Comparison of ENCODE assay signal across 8 cellular contexts in the genomic region with DNA sequence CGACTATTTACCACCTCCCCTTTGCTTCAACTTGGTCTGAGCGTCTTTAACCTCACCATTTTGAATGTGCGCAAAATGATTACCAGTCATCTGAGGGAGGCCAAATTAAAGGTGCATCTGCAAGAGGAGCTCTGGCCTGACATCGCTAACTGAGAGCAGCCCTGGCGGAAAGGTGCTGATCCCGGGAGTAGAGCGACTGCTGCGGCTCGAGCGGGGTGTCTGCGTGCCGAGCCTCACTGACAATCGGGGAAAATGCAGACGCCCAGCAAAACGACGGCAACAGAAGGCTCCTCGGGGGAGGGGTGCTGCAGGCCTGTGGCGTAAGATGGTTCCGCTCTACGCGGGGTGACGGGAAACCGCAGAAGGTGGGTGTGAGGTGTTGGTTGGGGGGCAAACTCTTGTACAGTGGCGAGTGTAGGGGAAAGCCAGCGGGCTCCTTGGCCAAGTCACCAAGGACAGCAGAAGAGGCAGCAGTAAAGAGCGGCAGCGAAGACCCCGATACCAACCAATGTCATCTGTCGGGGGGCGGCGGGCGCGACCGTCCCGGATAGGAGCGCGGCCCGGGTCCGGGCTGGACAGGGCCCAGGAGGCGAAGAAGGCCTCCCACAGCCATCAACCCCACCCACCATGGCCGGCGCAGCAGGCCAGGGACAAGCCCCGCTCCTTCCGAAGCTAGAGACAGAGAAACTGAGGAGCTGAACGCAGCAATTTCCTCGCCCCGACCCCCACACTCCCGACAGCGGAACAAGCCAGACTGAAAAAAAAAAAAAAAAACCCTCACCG. TPM values are rescaled to one million over a fixed set of nuclear protein-coding genes. Genes with fewer than 3 reads are reported as not detected.
DNase-seq lines count a peak whose midpoint lies in the region; ATAC-seq and TF ChIP-seq lines count a peak whose summit lies in the region.

No MANE protein-coding gene starts in this region.

- WGBS in lung, 2 donors, result 1% methylated on average over 50 of the region's 50 CpGs

- in situ Hi-C loops in GM18951 (cut with MboI; ENCODE audit: low sequenced_read_pairs, unreplicated experiment), result no loop called here

- no peaks in the 10 kb centered on the region for H3K36me3 ChIP-seq in lung (ENCODE audit: control insufficient read depth in 2 of 2, insufficient read depth in 2 of 2, low read length in 2 of 2)

- no peaks in the 10 kb centered on the region for H3K9me3 ChIP-seq in lung (ENCODE audit: control insufficient read depth in 2 of 2, insufficient read depth in 1 of 2, low read length in 1 of 2)

- peak; percentile 38 for TF ChIP-seq POLR2A in GM18951 (IDR thresholded peaks at IDR 0.05; ENCODE audit: extremely low read depth, insufficient read depth, insufficient read length)

- peak; percentile 26 for ATAC-seq in HG03159 (IDR thresholded peaks at IDR 0.05; ENCODE audit: unreplicated experiment)
- peak; percentile 13 for ATAC-seq in lung (ENCODE audit: insufficient read depth, low FRiP score)

- TF ChIP-seq CTCF in AG09309 (IDR thresholded peaks at IDR 0.05; ENCODE audit: control insufficient read depth, insufficient read depth, low read depth, low read length, missing control alignments) (no peak), dorsolateral prefrontal cortex (IDR thresholded peaks at IDR 0.05 in 54 of 56, conservative IDR thresholded peaks at IDR 0.05 in 2 of 56; ENCODE audit: low read depth in 1 of 56, partially characterized antibody in 56 of 56) (no peak), lung (IDR thresholded peaks at IDR 0.05; ENCODE audit: control extremely low read depth, extremely low read depth) (no peak)

- H3K27ac ChIP-seq in dorsolateral prefrontal cortex (peak overlapping the region; percentile 84 to 100 (median 99)), lung (ENCODE audit: low read depth in 1 of 2, low read length in 1 of 2) (peak overlapping the region; percentile 97 to 98)

- H3K27me3 ChIP-seq in dorsolateral prefrontal cortex, result no peaks in the 10 kb centered on the region
- no peaks in the 10 kb centered on the region for H3K27me3 ChIP-seq in lung (ENCODE audit: control insufficient read depth, insufficient read depth)

- H3K4me3 ChIP-seq in AG09309 (ENCODE audit: control insufficient read depth, low read depth, low read length) (peak overlapping the region; percentile 70), dorsolateral prefrontal cortex (peak overlapping the region; percentile 48 to 98 (median 86)), lung (peak overlapping the region; percentile 73)

- peaks cover 0 to 7% of the 10 kb centered on the region in 2 donors for H3K4me1 ChIP-seq in lung (ENCODE audit: control insufficient read depth in 2 of 2, insufficient read depth in 2 of 2, low read length in 2 of 2)

- intact Hi-C loops in dorsolateral prefrontal cortex (cut with DNase I), result loop anchor here in 1 of 2 donors (10.0 kb wide), 1 partner anchor 64 kb away; no protein-coding TSS in a partner anchor

- DNase-seq in AG09309 (ENCODE audit: low read depth) (peak; percentile 41), NCI-H69 (lab: John Stamatoyannopoulos, UW) (peak; percentile 87), dorsolateral prefrontal cortex (peak; percentile 35 to 81 (median 70)), lung (ENCODE audit: low spot score) (peak; percentile 70)
- DNase-seq in activated CD4-positive, alpha-beta T cell treated with anti-CD3 and anti-CD28 coated beads, Interleukin-2, amount 50 U/mL, for 48 hours, result peak; percentile 80 to 85
- peak; percentile 49 to 65 (median 55) for DNase-seq in stimulated activated CD4-positive, alpha-beta T cell treated with anti-CD3 and anti-CD28 coated beads, TNF-alpha, amount 100 ng/mL, for 4 hours (ENCODE audit: low read depth in 3 of 3)

RNA-seq across cellular contexts. Expression of a gene that starts 0.5 kb away (rescaled TPM):
- total RNA-seq in dorsolateral prefrontal cortex, result 100 to 1,000 TPM; 116 to 427 (median 298) TPM
- total RNA-seq in lung, result 100 to 1,000 TPM in 1 of 2 donors, 10 to 100 TPM in 1; 70.1 to 148 TPM
- polyA plus RNA-seq in lung, result 10 to 100 TPM; 17.5 to 52.5 TPM

Comparison
In these comparisons a context has a peak if more than half of its experiments do, and no peak if none do; other contexts are left out.
1. Peak in every context shown above with its lines: DNase-seq, ATAC-seq, H3K4me3 ChIP-seq and H3K27ac ChIP-seq.